Comparison of ENCODE assay signal across 18 cellular contexts in the genomic region with DNA sequence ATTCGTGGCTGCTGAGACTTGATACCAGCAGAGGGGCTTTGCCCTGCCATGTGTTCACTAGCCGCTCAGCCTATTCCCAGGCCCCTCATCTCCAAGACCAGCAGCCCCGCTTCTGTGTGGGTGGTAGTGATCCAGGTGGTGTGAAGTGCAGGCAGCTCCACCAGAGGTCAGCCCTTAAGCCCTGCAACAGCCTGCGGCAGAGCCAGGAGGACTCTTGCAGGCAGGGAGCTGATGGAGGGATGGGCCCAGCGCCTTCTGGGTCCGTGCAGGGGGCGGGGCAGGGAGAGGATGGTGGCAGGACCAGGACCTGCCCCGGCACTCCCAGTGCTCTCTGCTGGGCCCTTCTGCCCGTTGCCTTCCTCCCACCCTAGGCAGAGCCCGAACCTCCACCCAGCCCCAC.
DNase-seq lines count a peak whose midpoint lies in the region; ATAC-seq and TF ChIP-seq lines count a peak whose summit lies in the region.
"Had no signal": no experiment of that assay in that cellular context is flagged by ENCODE, and none has a peak within 500 bp of the region (broad histone marks: within the 10 kb centered on the region; RNA-seq: fewer than 3 reads in every experiment).

No MANE protein-coding gene starts in this region.

- H3K9ac ChIP-seq in neural progenitor cell = no peak overlapping the region

- ATAC-seq in GM23338 = peak; percentile 100
- no peak for ATAC-seq in HG02642 (IDR thresholded peaks at IDR 0.05; ENCODE audit: poor library complexity, unreplicated experiment)
- ATAC-seq: Right ventricle myocardium inferior had no signal

- H4K20me1 ChIP-seq in GM23338 (replicated peaks; ENCODE audit: insufficient read depth) = no peaks in the 10 kb centered on the region
- no peaks in the 10 kb centered on the region for H4K20me1 ChIP-seq in neural progenitor cell (ENCODE audit: low read depth)

- no peaks in the 10 kb centered on the region for H3K9me3 ChIP-seq in neural progenitor cell (ENCODE audit: low read depth)

- no peaks in the 10 kb centered on the region for H3K27me3 ChIP-seq in GM23338 (ENCODE audit: insufficient read depth)
- H3K27me3 ChIP-seq in neural progenitor cell = no peaks in the 10 kb centered on the region

- TF ChIP-seq CTCF in GM23338 (conservative IDR thresholded peaks at IDR 0.05; ENCODE audit: low read depth in 2 of 2) (peak; percentile 40 to 61), neural progenitor cell (IDR thresholded peaks at IDR 0.05) (peak; percentile 17)

- H3K4me3 Mint-ChIP-seq in GM23338 (no peak overlapping the region), neural progenitor cell (no peak overlapping the region)

- H3K27ac ChIP-seq in GM23338 (ENCODE audit: low read depth) (no peak overlapping the region), neural progenitor cell (no peak overlapping the region)
- H3K27ac ChIP-seq: C4-2B had no signal

- H3K27ac Mint-ChIP-seq in GM23338 = no peak overlapping the region
- H3K27ac Mint-ChIP-seq in neural progenitor cell = no peak overlapping the region

- H2AFZ ChIP-seq in GM23338 = peak overlapping the region; percentile 92
- H2AFZ ChIP-seq in neural progenitor cell (replicated peaks) = peak overlapping the region; percentile 9

- peaks cover 6% of the 10 kb centered on the region; the same call in 2 of the 3 replicates for H3K4me1 Mint-ChIP-seq in GM23338
- H3K4me1 Mint-ChIP-seq in neural progenitor cell = peaks cover 18% of the 10 kb centered on the region

- H3K79me2 ChIP-seq in GM23338 (replicated peaks; ENCODE audit: insufficient read depth) (no peaks in the 10 kb centered on the region), neural progenitor cell (ENCODE audit: low read depth) (no peaks in the 10 kb centered on the region)

- H3K36me3 ChIP-seq in GM23338 (ENCODE audit: insufficient read depth) (no peaks in the 10 kb centered on the region), neural progenitor cell (no peaks in the 10 kb centered on the region)

- H3K9me3 Mint-ChIP-seq in GM23338 (no peaks in the 10 kb centered on the region), neural progenitor cell (no peaks in the 10 kb centered on the region)

- H3F3A ChIP-seq in GM23338 (replicated peaks; ENCODE audit: low read depth) = no peaks in the 10 kb centered on the region
- H3F3A ChIP-seq in neural progenitor cell (ENCODE audit: low read depth) = peaks cover 14% of the 10 kb centered on the region

- H3K4me1 ChIP-seq in GM23338 (ENCODE audit: insufficient read depth) = 0 out of 2 replicates have a peak, but pooled peaks cover 4% of the 10 kb centered on the region
- peaks cover 7% of the 10 kb centered on the region for H3K4me1 ChIP-seq in neural progenitor cell

- no peaks in the 10 kb centered on the region for H3K9me2 ChIP-seq in GM23338 (ENCODE audit: insufficient read depth)

- H3K4me2 ChIP-seq in GM23338 (no peak overlapping the region), neural progenitor cell (no peak overlapping the region)
- H3K4me2 ChIP-seq: A549 had no signal

- H3K27me3 Mint-ChIP-seq in GM23338 (ENCODE audit: insufficient read depth, low read depth, poor library complexity) (peaks cover 12% of the 10 kb centered on the region), neural progenitor cell (ENCODE audit: insufficient read depth, low read depth) (peaks cover 7% of the 10 kb centered on the region)

- H3K4me3 ChIP-seq in GM23338 = no peak overlapping the region
- no peak overlapping the region for H3K4me3 ChIP-seq in neural progenitor cell
- H3K4me3 ChIP-seq: A549 had no signal

- DNase-seq in GM23338 (ENCODE audit: low spot score) (peak; percentile 79), SK-N-DZ (ENCODE audit: low spot score) (peak; percentile 68), iPS DF 19.7 (ENCODE audit: low read depth, low spot score) (peak; percentile 57), neural progenitor cell (ENCODE audit: low spot score) (peak; percentile 43), hypothalamus (lab: John Stamatoyannopoulos, UW) (no peak), cerebellum (ENCODE audit: low spot score) (no peak)
- DNase-seq: COR-L47, DMS153, EL, HCEC 1CT, MV-4-11, NCI-H1417 treated with DMSO at 0.1 percent for 48 hours, NCI-H2029 treated with DMSO at 0.1 percent for 48 hours, NCI-H526 had no signal

- H3K36me3 Mint-ChIP-seq in GM23338 (ENCODE audit: low read depth) = no peaks in the 10 kb centered on the region
- no peaks in the 10 kb centered on the region for H3K36me3 Mint-ChIP-seq in neural progenitor cell

TF ChIP-seq in GM23338, 12 proteins besides CTCF, POLR2A, EP300 and RAD21 (continues in another document):
- TF ChIP-seq JUNB (IDR thresholded peaks at IDR 0.05; ENCODE audit: unreplicated experiment) = no peak
- TF ChIP-seq EZH2phosphoT487 (IDR thresholded peaks at IDR 0.05; ENCODE audit: unreplicated experiment) = no peak
- no peak for TF ChIP-seq ZNF331 (CRISPR knock-in tag; IDR thresholded peaks at IDR 0.05; ENCODE audit: low read depth)
- TF ChIP-seq, protein P1, sequence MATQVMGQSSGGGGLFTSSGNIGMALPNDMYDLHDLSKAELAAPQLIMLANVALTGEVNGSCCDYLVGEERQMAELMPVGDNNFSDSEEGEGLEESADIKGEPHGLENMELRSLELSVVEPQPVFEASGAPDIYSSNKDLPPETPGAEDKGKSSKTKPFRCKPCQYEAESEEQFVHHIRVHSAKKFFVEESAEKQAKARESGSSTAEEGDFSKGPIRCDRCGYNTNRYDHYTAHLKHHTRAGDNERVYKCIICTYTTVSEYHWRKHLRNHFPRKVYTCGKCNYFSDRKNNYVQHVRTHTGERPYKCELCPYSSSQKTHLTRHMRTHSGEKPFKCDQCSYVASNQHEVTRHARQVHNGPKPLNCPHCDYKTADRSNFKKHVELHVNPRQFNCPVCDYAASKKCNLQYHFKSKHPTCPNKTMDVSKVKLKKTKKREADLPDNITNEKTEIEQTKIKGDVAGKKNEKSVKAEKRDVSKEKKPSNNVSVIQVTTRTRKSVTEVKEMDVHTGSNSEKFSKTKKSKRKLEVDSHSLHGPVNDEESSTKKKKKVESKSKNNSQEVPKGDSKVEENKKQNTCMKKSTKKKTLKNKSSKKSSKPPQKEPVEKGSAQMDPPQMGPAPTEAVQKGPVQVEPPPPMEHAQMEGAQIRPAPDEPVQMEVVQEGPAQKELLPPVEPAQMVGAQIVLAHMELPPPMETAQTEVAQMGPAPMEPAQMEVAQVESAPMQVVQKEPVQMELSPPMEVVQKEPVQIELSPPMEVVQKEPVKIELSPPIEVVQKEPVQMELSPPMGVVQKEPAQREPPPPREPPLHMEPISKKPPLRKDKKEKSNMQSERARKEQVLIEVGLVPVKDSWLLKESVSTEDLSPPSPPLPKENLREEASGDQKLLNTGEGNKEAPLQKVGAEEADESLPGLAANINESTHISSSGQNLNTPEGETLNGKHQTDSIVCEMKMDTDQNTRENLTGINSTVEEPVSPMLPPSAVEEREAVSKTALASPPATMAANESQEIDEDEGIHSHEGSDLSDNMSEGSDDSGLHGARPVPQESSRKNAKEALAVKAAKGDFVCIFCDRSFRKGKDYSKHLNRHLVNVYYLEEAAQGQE (IDR thresholded peaks at IDR 0.05; ENCODE audit: unreplicated experiment) = no peak
- no peak for TF ChIP-seq EZH2 (IDR thresholded peaks at IDR 0.05; ENCODE audit: low read depth, unreplicated experiment)
- TF ChIP-seq STAT1 (IDR thresholded peaks at IDR 0.05; ENCODE audit: unreplicated experiment) = no peak

Comparison
In these comparisons a context has a peak if more than half of its experiments do, and no peak if none do; other contexts are left out.
1. DNase-seq: peak in GM23338 (single experiment), SK-N-DZ (single experiment), iPS DF 19.7 (single experiment) and neural progenitor cell (single experiment); none in hypothalamus (0 of 51) and cerebellum (single experiment).